In the genomic region with DNA sequence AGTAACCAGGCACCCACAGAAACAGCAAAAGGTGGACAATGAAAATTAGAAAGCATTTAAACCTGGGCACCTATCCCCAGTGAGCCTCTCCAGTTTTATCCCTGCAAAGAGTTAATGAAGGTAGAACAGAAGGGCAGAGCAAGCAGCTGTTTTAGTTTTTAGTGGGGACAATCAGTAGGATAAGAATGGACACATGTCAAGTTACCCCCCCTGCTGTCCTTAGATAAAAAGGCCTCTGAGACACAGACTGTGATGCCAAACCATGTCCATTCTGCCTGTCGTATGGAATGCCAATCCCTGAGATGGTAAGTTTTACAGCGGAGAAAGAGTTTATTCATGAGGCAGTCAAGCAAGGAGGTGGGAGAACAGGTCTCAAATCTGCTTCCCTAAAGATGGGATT, we compare ENCODE assay signal across 20 cellular contexts.
A peak's percentile ranks its signal among the peaks of the same experiment; 100 is the strongest.
DNase-seq lines count a peak whose midpoint lies in the region; ATAC-seq, FAIRE-seq and TF ChIP-seq lines count a peak whose summit lies in the region.
"Had no signal": no experiment of that assay in that cellular context is flagged by ENCODE, and none has a peak within 500 bp of the region (broad histone marks: within the 10 kb centered on the region; RNA-seq: fewer than 3 reads in every experiment).

No MANE protein-coding gene starts in this region.

- H3K27ac ChIP-seq in A549 (peak overlapping the region in 1 of 2 experiments; percentile 4; a peak in 1 of 6 replicates), HL-60 (replicated peaks) (peak overlapping the region; percentile 19; the same call in 1 of the 2 replicates)

- TF ChIP-seq CTCF in A549 (IDR thresholded peaks at IDR 0.05) (no peak), HL-60 (IDR thresholded peaks at IDR 0.05; ENCODE audit: insufficient read depth, low read length) (no peak), epithelial cell of proximal tubule (conservative IDR thresholded peaks at IDR 0.05; ENCODE audit: low read depth, low read length) (peak; percentile 18)

- in situ Hi-C loops in SK-MEL-5 (cut with HindIII; ENCODE audit: low pct_unique_long_range_greater_than_20kb, low sequenced_read_pairs) = no loop called here

- no peaks in the 10 kb centered on the region for H3K9me3 ChIP-seq in A549
- H3K9me3 ChIP-seq: Caco-2, left lung had no signal

- POLR2A ChIA-PET in A549 (lab: Yijun Ruan, JAX) = no interaction called here

- no peak overlapping the region for H3K4me2 ChIP-seq in A549
- H3K4me2 ChIP-seq: smooth muscle cell had no signal

- no peak for TF ChIP-seq POLR2A in A549 (IDR thresholded peaks at IDR 0.05; ENCODE audit: low read length)

- H3K27me3 ChIP-seq in HL-60 (ENCODE audit: insufficient read depth, poor library complexity, severe bottlenecking) = no peaks in the 10 kb centered on the region
- H3K27me3 ChIP-seq: left lung had no signal

- H3K4me3 ChIP-seq in A549 (no peak overlapping the region), HL-60 (replicated peaks; ENCODE audit: insufficient read depth, low read length) (no peak overlapping the region), epithelial cell of proximal tubule (ENCODE audit: low read depth, low read length) (no peak overlapping the region)
- H3K4me3 ChIP-seq: left lung, smooth muscle cell had no signal

- no peak for TF ChIP-seq EP300 in A549 (IDR thresholded peaks at IDR 0.05)

- CTCF ChIA-PET in A549 (lab: Yijun Ruan, JAX) = interaction anchor here (0.8 to 1.3 kb wide), 2 partner anchors 61 to 243 kb away, joined by 3 read pairs; no protein-coding TSS in a partner anchor

- DNase-seq in A549 (ENCODE audit: low read depth in 1 of 2, low spot score in 1 of 2) = no peak
- no peak for DNase-seq in HL-60 (ENCODE audit: low read depth in 1 of 2, low spot score in 1 of 2)
- peak; percentile 26 for DNase-seq in SK-MEL-5 (ENCODE audit: low read depth, low spot score)
- DNase-seq in epithelial cell of proximal tubule (ENCODE audit: low read depth) = no peak
- DNase-seq in NCI-H510A treated with DMSO at 0.1 percent for 48 hours (lab: John Stamatoyannopoulos, UW) = no peak
- DNase-seq in NCI-H2171 (lab: John Stamatoyannopoulos, UW) = no peak
- no peak for DNase-seq in NCI-H1417 (lab: John Stamatoyannopoulos, UW)
- no peak for DNase-seq in SW480 (ENCODE audit: low spot score)
- DNase-seq: activated CD4-positive, alpha-beta T cell treated with anti-CD3 and anti-CD28 coated beads for 1 hour; activated CD8-positive, alpha-beta T cell treated with anti-CD3 and anti-CD28 coated beads, Interleukin-2, amount 10 ng/mL, durations not matched to agents 7 days and 5 days; activated gamma-delta T cell treated with Interleukin-2 at 50 U/mL for 16 hours; Caco-2; DMS79 treated with DMSO at 0.1 percent for 48 hours; H9; left lung; naive thymus-derived CD4-positive, alpha-beta T cell; NCI-H1436 treated with DMSO at 0.1 percent for 48 hours; NCI-H446 treated with DMSO at 0.1 percent for 48 hours; SHP77 treated with DMSO at 0.1 percent for 48 hours had no signal

- 100% methylated on average over 2 of the region's 2 CpGs for WGBS in A549 (ENCODE audit: missing lambda C conversion rate)

- TF ChIP-seq RAD21 in A549 (conservative IDR thresholded peaks at IDR 0.05 in 1 of 2, IDR thresholded peaks at IDR 0.05 in 1 of 2) = no peak

- peak; percentile 43 to 51; a peak in 2 of 6 replicates for ATAC-seq in A549
- ATAC-seq: activated CD8-positive, alpha-beta T cell treated with anti-CD3 and anti-CD28 coated beads, Interleukin-2, amount 10 ng/mL, durations not matched to agents 7 days and 5 days; left lung had no signal

- H3K4me1 ChIP-seq in A549 = peaks cover 26% of the 10 kb centered on the region

- FAIRE-seq in A549 (lab: Jason Lieb, UNC) = no peak

TF ChIP-seq in A549, 52 proteins besides CTCF, POLR2A, EP300 and RAD21:
- TF ChIP-seq HEYL (CRISPR knock-in tag; IDR thresholded peaks at IDR 0.05) (no peak), HOXA7 (CRISPR knock-in tag; IDR thresholded peaks at IDR 0.05) (no peak), USF2 (IDR thresholded peaks at IDR 0.05) (no peak), ATOH8 (CRISPR knock-in tag; IDR thresholded peaks at IDR 0.05; ENCODE audit: low read depth) (no peak), CBX8 (IDR thresholded peaks at IDR 0.05) (no peak), RCOR1 (IDR thresholded peaks at IDR 0.05; ENCODE audit: low read depth, low read length) (no peak), SREBF2 (IDR thresholded peaks at IDR 0.05) (no peak), FOXS1 (CRISPR knock-in tag; IDR thresholded peaks at IDR 0.05) (no peak), NR3C1 (IDR thresholded peaks at IDR 0.05) (no peak), CHD2 (IDR thresholded peaks at IDR 0.05; ENCODE audit: low read length, partially characterized antibody) (no peak), FOSB (CRISPR knock-in tag; IDR thresholded peaks at IDR 0.05) (no peak), PHF8 (IDR thresholded peaks at IDR 0.05; ENCODE audit: borderline replicate concordance, low read depth) (no peak), E2F6 (IDR thresholded peaks at IDR 0.05; ENCODE audit: borderline replicate concordance, low read depth) (no peak), GATA3 (IDR thresholded peaks at IDR 0.05; ENCODE audit: borderline replicate concordance) (no peak), EHF (CRISPR knock-in tag; IDR thresholded peaks at IDR 0.05) (no peak), NPAS2 (CRISPR knock-in tag; IDR thresholded peaks at IDR 0.05; ENCODE audit: borderline replicate concordance) (no peak)
- TF ChIP-seq, protein P1, sequence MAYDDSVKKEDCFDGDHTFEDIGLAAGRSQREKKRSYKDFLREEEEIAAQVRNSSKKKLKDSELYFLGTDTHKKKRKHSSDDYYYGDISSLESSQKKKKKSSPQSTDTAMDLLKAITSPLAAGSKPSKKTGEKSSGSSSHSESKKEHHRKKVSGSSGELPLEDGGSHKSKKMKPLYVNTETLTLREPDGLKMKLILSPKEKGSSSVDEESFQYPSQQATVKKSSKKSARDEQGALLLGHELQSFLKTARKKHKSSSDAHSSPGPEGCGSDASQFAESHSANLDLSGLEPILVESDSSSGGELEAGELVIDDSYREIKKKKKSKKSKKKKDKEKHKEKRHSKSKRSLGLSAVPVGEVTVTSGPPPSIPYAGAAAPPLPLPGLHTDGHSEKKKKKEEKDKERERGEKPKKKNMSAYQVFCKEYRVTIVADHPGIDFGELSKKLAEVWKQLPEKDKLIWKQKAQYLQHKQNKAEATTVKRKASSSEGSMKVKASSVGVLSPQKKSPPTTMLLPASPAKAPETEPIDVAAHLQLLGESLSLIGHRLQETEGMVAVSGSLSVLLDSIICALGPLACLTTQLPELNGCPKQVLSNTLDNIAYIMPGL (CRISPR knock-in tag; IDR thresholded peaks at IDR 0.05; ENCODE audit: borderline replicate concordance) = no peak
- TF ChIP-seq, protein P2, sequence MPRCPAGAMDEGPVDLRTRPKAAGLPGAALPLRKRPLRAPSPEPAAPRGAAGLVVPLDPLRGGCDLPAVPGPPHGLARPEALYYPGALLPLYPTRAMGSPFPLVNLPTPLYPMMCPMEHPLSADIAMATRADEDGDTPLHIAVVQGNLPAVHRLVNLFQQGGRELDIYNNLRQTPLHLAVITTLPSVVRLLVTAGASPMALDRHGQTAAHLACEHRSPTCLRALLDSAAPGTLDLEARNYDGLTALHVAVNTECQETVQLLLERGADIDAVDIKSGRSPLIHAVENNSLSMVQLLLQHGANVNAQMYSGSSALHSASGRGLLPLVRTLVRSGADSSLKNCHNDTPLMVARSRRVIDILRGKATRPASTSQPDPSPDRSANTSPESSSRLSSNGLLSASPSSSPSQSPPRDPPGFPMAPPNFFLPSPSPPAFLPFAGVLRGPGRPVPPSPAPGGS (IDR thresholded peaks at IDR 0.05) = no peak
